14 cellular contexts compared by ENCODE assay signal in the genomic region with DNA sequence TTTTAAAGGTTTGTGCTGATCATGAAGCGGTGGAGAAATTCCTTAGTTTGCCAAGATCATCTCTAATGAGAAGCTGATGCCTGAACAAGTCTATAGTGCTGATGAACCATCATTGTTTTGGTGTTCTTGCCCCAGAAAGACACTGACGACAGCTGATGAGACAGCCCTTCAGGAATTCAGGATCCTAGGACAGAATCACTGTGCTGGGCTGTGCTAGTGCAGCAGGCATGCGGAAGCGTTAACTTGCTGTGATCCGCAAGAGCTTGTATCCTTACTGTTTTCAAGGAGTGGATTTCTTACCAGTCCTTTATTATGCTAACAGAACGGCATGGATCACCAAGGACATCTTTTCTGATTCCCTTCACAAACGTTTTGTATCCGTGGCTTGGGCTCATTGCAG.
DNase-seq lines count a peak whose midpoint lies in the region; ATAC-seq and TF ChIP-seq lines count a peak whose summit lies in the region.
"Had no signal": no experiment of that assay in that cellular context is flagged by ENCODE, and none has a peak within 500 bp of the region (broad histone marks: within the 10 kb centered on the region; RNA-seq: fewer than 3 reads in every experiment).

No MANE protein-coding gene starts in this region.

- H3K4me3 Mint-ChIP-seq in CD4-positive, alpha-beta T cell, result no peak overlapping the region
- H3K4me3 Mint-ChIP-seq in natural killer cell, result no peak overlapping the region
- H3K4me3 Mint-ChIP-seq: activated CD4-positive, alpha-beta memory T cell treated with anti-CD3 and anti-CD28 coated beads, Interleukin-2, amount 10 ng/mL, durations not matched to agents 7 days and 5 days; T-helper 2 cell treated with Interferon-gamma antibody and Interleukin-4, amounts not matched to agents 5 μg/mL and 100 μg/mL, for 36 hours had no signal

- H3K23ac ChIP-seq in mesendoderm (ENCODE audit: low read length), result no peak overlapping the region

- ATAC-seq in PC-3 (peak; percentile 54), natural killer cell (no peak), lower lobe of right lung (no peak)
- no peak for ATAC-seq in CD4-positive, alpha-beta T cell (ENCODE audit: poor library complexity)

- H3K56ac ChIP-seq in mesendoderm (ENCODE audit: low read length), result no peak overlapping the region

- H3K4me3 ChIP-seq in PC-3 (ENCODE audit: low read length), result no peak overlapping the region
- no peak overlapping the region for H3K4me3 ChIP-seq in mesendoderm (ENCODE audit: low read length)
- no peak overlapping the region for H3K4me3 ChIP-seq in lower lobe of right lung
- H3K4me3 ChIP-seq: BLaER1 treated with 17β-estradiol and CSF1 and Interleukin-3, amounts not matched to agents 10 nM and 100 nM; colonic mucosa; vagina had no signal

- H3K9me2 ChIP-seq in PC-3 (replicated peaks; ENCODE audit: low read length), result no peaks in the 10 kb centered on the region

- no peak overlapping the region for H3K4ac ChIP-seq in mesendoderm (ENCODE audit: low read depth, low read length)

- H3K4me1 ChIP-seq in PC-3 (ENCODE audit: insufficient read depth, low read length) (peaks cover 10% of the 10 kb centered on the region; the same call in 1 of the 2 replicates), mesendoderm (ENCODE audit: control insufficient read depth, low read depth, low read length) (no peaks in the 10 kb centered on the region), lower lobe of right lung (no peaks in the 10 kb centered on the region)
- H3K4me1 ChIP-seq: colonic mucosa, vagina had no signal

- DNase-seq in AG20443 (ENCODE audit: low spot score) (peak; percentile 95), PC-3 (peak; percentile 56), dedifferentiated amniotic fluid mesenchymal stem cell (ENCODE audit: extremely low spot score) (peak; percentile 83), mesendoderm (peak; percentile 69), natural killer cell (no peak), lower lobe of right lung (no peak)
- no peak for DNase-seq in activated CD8-positive, alpha-beta memory T cell treated with anti-CD3 and anti-CD28 coated beads, Interleukin-2, amount 50 U/mL, for 48 hours
- DNase-seq in CD4-positive, alpha-beta T cell, result no peak
- DNase-seq: activated CD4-positive, alpha-beta memory T cell treated with anti-CD3 and anti-CD28 coated beads, Interleukin-2, amount 10 ng/mL, durations not matched to agents 7 days and 5 days; colonic mucosa; occipital lobe had no signal

- no peaks in the 10 kb centered on the region for H3K27me3 ChIP-seq in PC-3 (ENCODE audit: low read length)
- H3K27me3 ChIP-seq in mesendoderm (ENCODE audit: insufficient read depth, low read length, poor library complexity), result no peaks in the 10 kb centered on the region
- H3K27me3 ChIP-seq in CD4-positive, alpha-beta T cell (ENCODE audit: control insufficient read depth, insufficient read depth, low read length), result no peaks in the 10 kb centered on the region
- H3K27me3 ChIP-seq in lower lobe of right lung (ENCODE audit: low read depth), result no peaks in the 10 kb centered on the region
- H3K27me3 ChIP-seq: BLaER1 treated with 17β-estradiol and CSF1 and Interleukin-3, amounts not matched to agents 10 nM and 100 nM; colonic mucosa; vagina had no signal

- H3K27ac ChIP-seq in PC-3 (ENCODE audit: low read length), result no peak overlapping the region
- H3K27ac ChIP-seq in mesendoderm (ENCODE audit: low read depth, low read length), result no peak overlapping the region
- no peak overlapping the region for H3K27ac ChIP-seq in CD4-positive, alpha-beta T cell (ENCODE audit: low read depth, low read length)
- H3K27ac ChIP-seq in lower lobe of right lung, result no peak overlapping the region
- H3K27ac ChIP-seq: BLaER1 treated with 17β-estradiol and CSF1 and Interleukin-3, amounts not matched to agents 10 nM and 100 nM; colonic mucosa; vagina had no signal

- no peaks in the 10 kb centered on the region for H3K27me3 Mint-ChIP-seq in CD4-positive, alpha-beta T cell
- no peaks in the 10 kb centered on the region for H3K27me3 Mint-ChIP-seq in natural killer cell (ENCODE audit: low read depth in 2 of 2)
- H3K27me3 Mint-ChIP-seq: activated CD4-positive, alpha-beta memory T cell treated with anti-CD3 and anti-CD28 coated beads, Interleukin-2, amount 10 ng/mL, durations not matched to agents 7 days and 5 days had no signal

- peaks cover 5% of the 10 kb centered on the region for H3K79me1 ChIP-seq in mesendoderm (ENCODE audit: low read length)

- intact Hi-C loops in PC-3 (cut with micrococcal nuclease), result no loop called here
- intact Hi-C loops in CD4-positive, alpha-beta T cell (cut with DNase I, micrococcal nuclease), result no loop called here
- intact Hi-C loops in natural killer cell (cut with micrococcal nuclease), result no loop called here
- intact Hi-C loops in lower lobe of right lung (cut with DNase I), result no loop called here

- TF ChIP-seq CTCF in PC-3 (conservative IDR thresholded peaks at IDR 0.05; ENCODE audit: low read depth, low read length), result no peak
- TF ChIP-seq CTCF in CD4-positive, alpha-beta T cell (IDR thresholded peaks at IDR 0.05), result no peak
- no peak for TF ChIP-seq CTCF in natural killer cell (IDR thresholded peaks at IDR 0.05)
- no peak for TF ChIP-seq CTCF in lower lobe of right lung (IDR thresholded peaks at IDR 0.05)

- no peaks in the 10 kb centered on the region for H3K9me3 ChIP-seq in PC-3 (ENCODE audit: low read length)
- peaks cover 16% of the 10 kb centered on the region for H3K9me3 ChIP-seq in CD4-positive, alpha-beta T cell (ENCODE audit: control insufficient read depth, low read length)
- H3K9me3 ChIP-seq in lower lobe of right lung, result peaks cover 6% of the 10 kb centered on the region
- H3K9me3 ChIP-seq: colonic mucosa, vagina had no signal

- H3K36me3 Mint-ChIP-seq in CD4-positive, alpha-beta T cell (ENCODE audit: low read depth), result peaks cover 91% of the 10 kb centered on the region
- peaks cover 10% of the 10 kb centered on the region for H3K36me3 Mint-ChIP-seq in natural killer cell

- CTCF ChIA-PET in PC-3 (lab: Charles Lee), result no interaction called here
- CTCF ChIA-PET in CD4-positive, alpha-beta T cell (lab: Charles Lee), result no interaction called here

- no peak overlapping the region for H2BK120ac ChIP-seq in mesendoderm (ENCODE audit: low read depth, low read length)

- H3K4me1 Mint-ChIP-seq in CD4-positive, alpha-beta T cell (ENCODE audit: low read depth), result peaks cover 13% of the 10 kb centered on the region
- peaks cover 44 to 53% of the 10 kb centered on the region in 2 donors for H3K4me1 Mint-ChIP-seq in natural killer cell
- H3K4me1 Mint-ChIP-seq: activated CD4-positive, alpha-beta memory T cell treated with anti-CD3 and anti-CD28 coated beads, Interleukin-2, amount 10 ng/mL, durations not matched to agents 7 days and 5 days had no signal

- H4K20me1 ChIP-seq in PC-3 (ENCODE audit: low read length), result 0 out of 2 replicates have a peak, but pooled peaks cover 4% of the 10 kb centered on the region

- H3K79me2 ChIP-seq in PC-3 (ENCODE audit: low read length) (0 out of 2 replicates have a peak, but pooled peaks cover 4% of the 10 kb centered on the region), mesendoderm (ENCODE audit: control insufficient read depth, insufficient read depth, low read length) (no peaks in the 10 kb centered on the region)

- peaks cover 16% of the 10 kb centered on the region for H3K9me3 Mint-ChIP-seq in CD4-positive, alpha-beta T cell
- peaks cover 0 to 1% of the 10 kb centered on the region in 2 donors for H3K9me3 Mint-ChIP-seq in natural killer cell

- WGBS in mesendoderm (ENCODE audit: extremely low coverage, insufficient coverage, low lambda C conversion rate), result no CpG with 5 or more reads among the region's 8 CpGs

- H3K36me3 ChIP-seq in PC-3 (ENCODE audit: low read depth, low read length) (no peaks in the 10 kb centered on the region; the same call in 1 of the 2 replicates), mesendoderm (ENCODE audit: control insufficient read depth, insufficient read depth, low read length) (no peaks in the 10 kb centered on the region), lower lobe of right lung (no peaks in the 10 kb centered on the region)
- H3K36me3 ChIP-seq: colonic mucosa, vagina had no signal

- POLR2A ChIA-PET in PC-3 (lab: Charles Lee; ENCODE audit: unreplicated experiment), result no interaction called here
- POLR2A ChIA-PET in CD4-positive, alpha-beta T cell (lab: Charles Lee), result no interaction called here

- no peak overlapping the region for H2BK5ac ChIP-seq in mesendoderm (ENCODE audit: low read length)

- H3K4me2 ChIP-seq in PC-3 (ENCODE audit: low read length), result peak overlapping the region; percentile 21; the same call in 1 of the 2 replicates
- no peak overlapping the region for H3K4me2 ChIP-seq in mesendoderm (ENCODE audit: low read length)
- H3K4me2 ChIP-seq: BLaER1 treated with 17β-estradiol and CSF1 and Interleukin-3, amounts not matched to agents 10 nM and 100 nM had no signal

- BruUV-seq in PC-3 (replicated peaks; lab: Mats Ljungman, UMichigan), result no TSS peak

- H4K5ac ChIP-seq in mesendoderm (ENCODE audit: low read length), result no peak overlapping the region

- no peak overlapping the region for H3K18ac ChIP-seq in mesendoderm (ENCODE audit: low read length)

- no peak overlapping the region for H2AK5ac ChIP-seq in mesendoderm (ENCODE audit: low read length)

- no peak overlapping the region for H4K8ac ChIP-seq in mesendoderm (ENCODE audit: low read depth, low read length)

- H3F3A ChIP-seq in PC-3 (ENCODE audit: low read length, unreplicated experiment), result no peaks in the 10 kb centered on the region

- no peak overlapping the region for H3K27ac Mint-ChIP-seq in CD4-positive, alpha-beta T cell
- no peak overlapping the region for H3K27ac Mint-ChIP-seq in natural killer cell
- H3K27ac Mint-ChIP-seq: activated CD4-positive, alpha-beta memory T cell treated with anti-CD3 and anti-CD28 coated beads, Interleukin-2, amount 10 ng/mL, durations not matched to agents 7 days and 5 days; T-helper 2 cell treated with Interferon-gamma antibody and Interleukin-4, amounts not matched to agents 5 μg/mL and 100 μg/mL, for 36 hours had no signal

- no peak overlapping the region for H2AFZ ChIP-seq in PC-3 (ENCODE audit: low read length)

- no peak overlapping the region for H2BK15ac ChIP-seq in mesendoderm (replicated peaks; ENCODE audit: low read depth)

- H3K9ac ChIP-seq in PC-3 (ENCODE audit: low read length) (no peak overlapping the region), mesendoderm (ENCODE audit: low read length) (no peak overlapping the region)
- H3K9ac ChIP-seq: BLaER1 treated with 17β-estradiol and CSF1 and Interleukin-3, amounts not matched to agents 10 nM and 100 nM had no signal

Comparison
In these comparisons a context has a peak if more than half of its experiments do, and no peak if none do; other contexts are left out.
1. DNase-seq: peak in AG20443 (single experiment), PC-3 (single experiment), dedifferentiated amniotic fluid mesenchymal stem cell (single experiment) and mesendoderm (single experiment); none in activated CD8-positive, alpha-beta memory T cell treated with anti-CD3 and anti-CD28 coated beads, Interleukin-2, amount 50 U/mL, for 48 hours (single experiment), CD4-positive, alpha-beta T cell (0 of 10), natural killer cell (single experiment) and lower lobe of right lung (single experiment).